ENCODE assay signal across 2 cellular contexts in the genomic region with DNA sequence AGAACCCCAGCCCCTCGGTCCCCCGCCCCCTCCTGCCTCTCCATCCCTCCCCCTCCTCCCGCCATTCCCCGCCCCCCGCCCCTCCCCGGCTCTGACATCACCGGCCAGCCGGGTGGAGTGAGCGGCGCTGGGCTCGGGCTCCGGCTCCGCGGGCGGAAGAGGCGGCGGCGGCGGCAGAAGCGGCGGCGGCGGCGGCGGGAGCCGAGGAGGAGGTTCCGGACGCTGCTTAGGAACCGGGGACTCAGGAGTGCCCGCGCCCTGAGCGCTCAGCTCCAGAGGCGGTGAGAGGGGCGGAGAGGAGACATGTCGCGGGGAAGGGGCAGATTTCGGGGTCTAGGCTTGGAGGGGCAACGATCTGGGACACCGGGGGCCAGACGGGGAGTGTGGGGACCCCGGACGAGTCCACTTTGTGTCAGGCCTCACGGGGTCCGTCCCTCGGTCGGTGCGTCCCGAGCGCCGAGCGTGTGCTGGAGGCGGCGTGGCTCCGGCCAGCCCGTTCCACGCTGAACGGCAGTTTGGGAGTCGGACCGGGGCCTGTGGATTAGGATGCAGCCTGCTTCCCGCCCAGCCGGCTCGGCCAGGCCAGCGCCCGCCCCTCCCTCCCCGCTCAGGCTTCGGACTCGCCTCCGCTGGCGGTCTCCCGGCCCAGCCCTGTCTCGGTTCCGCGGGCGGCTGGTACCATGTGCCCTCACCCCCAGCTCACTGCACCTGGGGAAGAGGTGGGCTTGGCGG.
A peak's percentile ranks its signal among the peaks of the same experiment; 100 is the strongest.
TF ChIP-seq lines count a peak whose summit lies in the region.

A gene with protein sequence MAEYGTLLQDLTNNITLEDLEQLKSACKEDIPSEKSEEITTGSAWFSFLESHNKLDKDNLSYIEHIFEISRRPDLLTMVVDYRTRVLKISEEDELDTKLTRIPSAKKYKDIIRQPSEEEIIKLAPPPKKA (plus strand): TSS at position 143 of the 732 bp plus-strand sequence. CDS start 6,161 bp downstream, outside the sequence.

TF ChIP-seq in HEK293, 187 proteins besides CTCF, POLR2A, EP300 and RAD21 (continued from another document and continues in another):
- no peak; the same call in 1 of the 2 replicates for TF ChIP-seq ZNF341 (tag by site-specific recombination; IDR thresholded peaks at IDR 0.05; ENCODE audit: low read depth)
- TF ChIP-seq ZNF416 (tag by site-specific recombination; IDR thresholded peaks at IDR 0.05) = no peak
- TF ChIP-seq, protein P1, sequence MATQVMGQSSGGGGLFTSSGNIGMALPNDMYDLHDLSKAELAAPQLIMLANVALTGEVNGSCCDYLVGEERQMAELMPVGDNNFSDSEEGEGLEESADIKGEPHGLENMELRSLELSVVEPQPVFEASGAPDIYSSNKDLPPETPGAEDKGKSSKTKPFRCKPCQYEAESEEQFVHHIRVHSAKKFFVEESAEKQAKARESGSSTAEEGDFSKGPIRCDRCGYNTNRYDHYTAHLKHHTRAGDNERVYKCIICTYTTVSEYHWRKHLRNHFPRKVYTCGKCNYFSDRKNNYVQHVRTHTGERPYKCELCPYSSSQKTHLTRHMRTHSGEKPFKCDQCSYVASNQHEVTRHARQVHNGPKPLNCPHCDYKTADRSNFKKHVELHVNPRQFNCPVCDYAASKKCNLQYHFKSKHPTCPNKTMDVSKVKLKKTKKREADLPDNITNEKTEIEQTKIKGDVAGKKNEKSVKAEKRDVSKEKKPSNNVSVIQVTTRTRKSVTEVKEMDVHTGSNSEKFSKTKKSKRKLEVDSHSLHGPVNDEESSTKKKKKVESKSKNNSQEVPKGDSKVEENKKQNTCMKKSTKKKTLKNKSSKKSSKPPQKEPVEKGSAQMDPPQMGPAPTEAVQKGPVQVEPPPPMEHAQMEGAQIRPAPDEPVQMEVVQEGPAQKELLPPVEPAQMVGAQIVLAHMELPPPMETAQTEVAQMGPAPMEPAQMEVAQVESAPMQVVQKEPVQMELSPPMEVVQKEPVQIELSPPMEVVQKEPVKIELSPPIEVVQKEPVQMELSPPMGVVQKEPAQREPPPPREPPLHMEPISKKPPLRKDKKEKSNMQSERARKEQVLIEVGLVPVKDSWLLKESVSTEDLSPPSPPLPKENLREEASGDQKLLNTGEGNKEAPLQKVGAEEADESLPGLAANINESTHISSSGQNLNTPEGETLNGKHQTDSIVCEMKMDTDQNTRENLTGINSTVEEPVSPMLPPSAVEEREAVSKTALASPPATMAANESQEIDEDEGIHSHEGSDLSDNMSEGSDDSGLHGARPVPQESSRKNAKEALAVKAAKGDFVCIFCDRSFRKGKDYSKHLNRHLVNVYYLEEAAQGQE (tag by site-specific recombination; IDR thresholded peaks at IDR 0.05) = 0 out of 2 replicates have a peak, but pooled peaks have one; percentile 26
- no peak for TF ChIP-seq ZNF138 (tag by site-specific recombination; IDR thresholded peaks at IDR 0.05; ENCODE audit: borderline replicate concordance)
- no peak for TF ChIP-seq ZNF292 (tag by site-specific recombination; IDR thresholded peaks at IDR 0.05; ENCODE audit: borderline replicate concordance, low read depth)
- TF ChIP-seq ZNF274 (IDR thresholded peaks at IDR 0.05; ENCODE audit: low read length) = no peak
- no peak for TF ChIP-seq ZNF274 (tag by site-specific recombination; IDR thresholded peaks at IDR 0.05; ENCODE audit: borderline replicate concordance)
- peak; percentile 2; the same call in 1 of the 2 replicates for TF ChIP-seq ZBTB20 (tag by site-specific recombination; IDR thresholded peaks at IDR 0.05)
- TF ChIP-seq, protein P2, sequence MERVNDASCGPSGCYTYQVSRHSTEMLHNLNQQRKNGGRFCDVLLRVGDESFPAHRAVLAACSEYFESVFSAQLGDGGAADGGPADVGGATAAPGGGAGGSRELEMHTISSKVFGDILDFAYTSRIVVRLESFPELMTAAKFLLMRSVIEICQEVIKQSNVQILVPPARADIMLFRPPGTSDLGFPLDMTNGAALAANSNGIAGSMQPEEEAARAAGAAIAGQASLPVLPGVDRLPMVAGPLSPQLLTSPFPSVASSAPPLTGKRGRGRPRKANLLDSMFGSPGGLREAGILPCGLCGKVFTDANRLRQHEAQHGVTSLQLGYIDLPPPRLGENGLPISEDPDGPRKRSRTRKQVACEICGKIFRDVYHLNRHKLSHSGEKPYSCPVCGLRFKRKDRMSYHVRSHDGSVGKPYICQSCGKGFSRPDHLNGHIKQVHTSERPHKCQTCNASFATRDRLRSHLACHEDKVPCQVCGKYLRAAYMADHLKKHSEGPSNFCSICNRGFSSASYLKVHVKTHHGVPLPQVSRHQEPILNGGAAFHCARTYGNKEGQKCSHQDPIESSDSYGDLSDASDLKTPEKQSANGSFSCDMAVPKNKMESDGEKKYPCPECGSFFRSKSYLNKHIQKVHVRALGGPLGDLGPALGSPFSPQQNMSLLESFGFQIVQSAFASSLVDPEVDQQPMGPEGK (tag by site-specific recombination; IDR thresholded peaks at IDR 0.05) = peak; percentile 60; the same call in 1 of the 2 replicates
- TF ChIP-seq ZNF585B (tag by site-specific recombination; IDR thresholded peaks at IDR 0.05) = 0 out of 2 replicates have a peak, but pooled peaks have one; percentile 11
- TF ChIP-seq, protein P3, sequence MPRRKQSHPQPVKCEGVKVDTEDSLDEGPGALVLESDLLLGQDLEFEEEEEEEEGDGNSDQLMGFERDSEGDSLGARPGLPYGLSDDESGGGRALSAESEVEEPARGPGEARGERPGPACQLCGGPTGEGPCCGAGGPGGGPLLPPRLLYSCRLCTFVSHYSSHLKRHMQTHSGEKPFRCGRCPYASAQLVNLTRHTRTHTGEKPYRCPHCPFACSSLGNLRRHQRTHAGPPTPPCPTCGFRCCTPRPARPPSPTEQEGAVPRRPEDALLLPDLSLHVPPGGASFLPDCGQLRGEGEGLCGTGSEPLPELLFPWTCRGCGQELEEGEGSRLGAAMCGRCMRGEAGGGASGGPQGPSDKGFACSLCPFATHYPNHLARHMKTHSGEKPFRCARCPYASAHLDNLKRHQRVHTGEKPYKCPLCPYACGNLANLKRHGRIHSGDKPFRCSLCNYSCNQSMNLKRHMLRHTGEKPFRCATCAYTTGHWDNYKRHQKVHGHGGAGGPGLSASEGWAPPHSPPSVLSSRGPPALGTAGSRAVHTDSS (tag by site-specific recombination; IDR thresholded peaks at IDR 0.05) = no peak
- TF ChIP-seq ZSCAN16 (tag by site-specific recombination; IDR thresholded peaks at IDR 0.05) = 0 out of 2 replicates have a peak, but pooled peaks have one; percentile 52
- TF ChIP-seq, protein P4, sequence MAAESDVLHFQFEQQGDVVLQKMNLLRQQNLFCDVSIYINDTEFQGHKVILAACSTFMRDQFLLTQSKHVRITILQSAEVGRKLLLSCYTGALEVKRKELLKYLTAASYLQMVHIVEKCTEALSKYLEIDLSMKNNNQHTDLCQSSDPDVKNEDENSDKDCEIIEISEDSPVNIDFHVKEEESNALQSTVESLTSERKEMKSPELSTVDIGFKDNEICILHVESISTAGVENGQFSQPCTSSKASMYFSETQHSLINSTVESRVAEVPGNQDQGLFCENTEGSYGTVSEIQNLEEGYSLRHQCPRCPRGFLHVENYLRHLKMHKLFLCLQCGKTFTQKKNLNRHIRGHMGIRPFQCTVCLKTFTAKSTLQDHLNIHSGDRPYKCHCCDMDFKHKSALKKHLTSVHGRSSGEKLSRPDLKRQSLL (tag by site-specific recombination; IDR thresholded peaks at IDR 0.05) = peak; percentile 36; the same call in 1 of the 2 replicates

TF ChIP-seq in HepG2, 621 proteins besides CTCF, POLR2A, EP300 and RAD21 (continued from another document and continues in another):
- TF ChIP-seq HMG20A (CRISPR knock-in tag; IDR thresholded peaks at IDR 0.05; ENCODE audit: borderline replicate concordance) (no peak), ZNF260 (CRISPR knock-in tag; IDR thresholded peaks at IDR 0.05; ENCODE audit: borderline replicate concordance, low read depth) (no peak), SKI (IDR thresholded peaks at IDR 0.05; ENCODE audit: partially characterized antibody) (no peak), SCMH1 (CRISPR knock-in tag; IDR thresholded peaks at IDR 0.05; ENCODE audit: borderline replicate concordance) (no peak), REXO4 (CRISPR knock-in tag; IDR thresholded peaks at IDR 0.05; ENCODE audit: borderline replicate concordance) (no peak), ZFAT (CRISPR knock-in tag; conservative IDR thresholded peaks at IDR 0.05) (no peak), ZMAT3 (CRISPR knock-in tag; conservative IDR thresholded peaks at IDR 0.05) (0 out of 2 replicates have a peak, but pooled peaks have one; percentile 22), ZNF441 (CRISPR knock-in tag; IDR thresholded peaks at IDR 0.05; ENCODE audit: borderline replicate concordance) (peak; percentile 69; the same call in 1 of the 2 replicates), ZNF234 (CRISPR knock-in tag; conservative IDR thresholded peaks at IDR 0.05) (no peak), JARID2 (CRISPR knock-in tag; IDR thresholded peaks at IDR 0.05; ENCODE audit: insufficient replicate concordance) (no peak), POLR2AphosphoS2 (IDR thresholded peaks at IDR 0.05; ENCODE audit: low read depth, low read length) (no peak), HOXA9 (CRISPR knock-in tag; IDR thresholded peaks at IDR 0.05; ENCODE audit: borderline replicate concordance) (no peak)
- TF ChIP-seq, protein P5, sequence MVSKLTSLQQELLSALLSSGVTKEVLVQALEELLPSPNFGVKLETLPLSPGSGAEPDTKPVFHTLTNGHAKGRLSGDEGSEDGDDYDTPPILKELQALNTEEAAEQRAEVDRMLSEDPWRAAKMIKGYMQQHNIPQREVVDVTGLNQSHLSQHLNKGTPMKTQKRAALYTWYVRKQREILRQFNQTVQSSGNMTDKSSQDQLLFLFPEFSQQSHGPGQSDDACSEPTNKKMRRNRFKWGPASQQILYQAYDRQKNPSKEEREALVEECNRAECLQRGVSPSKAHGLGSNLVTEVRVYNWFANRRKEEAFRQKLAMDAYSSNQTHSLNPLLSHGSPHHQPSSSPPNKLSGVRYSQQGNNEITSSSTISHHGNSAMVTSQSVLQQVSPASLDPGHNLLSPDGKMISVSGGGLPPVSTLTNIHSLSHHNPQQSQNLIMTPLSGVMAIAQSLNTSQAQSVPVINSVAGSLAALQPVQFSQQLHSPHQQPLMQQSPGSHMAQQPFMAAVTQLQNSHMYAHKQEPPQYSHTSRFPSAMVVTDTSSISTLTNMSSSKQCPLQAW (CRISPR knock-in tag; IDR thresholded peaks at IDR 0.05) = no peak
- TF ChIP-seq, protein P6, sequence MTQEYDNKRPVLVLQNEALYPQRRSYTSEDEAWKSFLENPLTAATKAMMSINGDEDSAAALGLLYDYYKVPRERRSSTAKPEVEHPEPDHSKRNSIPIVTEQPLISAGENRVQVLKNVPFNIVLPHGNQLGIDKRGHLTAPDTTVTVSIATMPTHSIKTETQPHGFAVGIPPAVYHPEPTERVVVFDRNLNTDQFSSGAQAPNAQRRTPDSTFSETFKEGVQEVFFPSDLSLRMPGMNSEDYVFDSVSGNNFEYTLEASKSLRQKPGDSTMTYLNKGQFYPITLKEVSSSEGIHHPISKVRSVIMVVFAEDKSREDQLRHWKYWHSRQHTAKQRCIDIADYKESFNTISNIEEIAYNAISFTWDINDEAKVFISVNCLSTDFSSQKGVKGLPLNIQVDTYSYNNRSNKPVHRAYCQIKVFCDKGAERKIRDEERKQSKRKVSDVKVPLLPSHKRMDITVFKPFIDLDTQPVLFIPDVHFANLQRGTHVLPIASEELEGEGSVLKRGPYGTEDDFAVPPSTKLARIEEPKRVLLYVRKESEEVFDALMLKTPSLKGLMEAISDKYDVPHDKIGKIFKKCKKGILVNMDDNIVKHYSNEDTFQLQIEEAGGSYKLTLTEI (CRISPR knock-in tag; conservative IDR thresholded peaks at IDR 0.05) = no peak
- TF ChIP-seq, protein P7, sequence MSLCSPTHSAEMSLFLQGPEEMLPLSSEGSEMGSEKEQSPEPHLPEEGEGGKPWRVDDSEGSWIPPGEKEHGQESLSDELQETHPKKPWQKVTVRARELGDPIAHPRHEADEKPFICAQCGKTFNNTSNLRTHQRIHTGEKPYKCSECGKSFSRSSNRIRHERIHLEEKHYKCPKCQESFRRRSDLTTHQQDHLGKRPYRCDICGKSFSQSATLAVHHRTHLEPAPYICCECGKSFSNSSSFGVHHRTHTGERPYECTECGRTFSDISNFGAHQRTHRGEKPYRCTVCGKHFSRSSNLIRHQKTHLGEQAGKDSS (CRISPR knock-in tag; IDR thresholded peaks at IDR 0.05; ENCODE audit: borderline replicate concordance, low read depth) = no peak
- TF ChIP-seq, protein P8, sequence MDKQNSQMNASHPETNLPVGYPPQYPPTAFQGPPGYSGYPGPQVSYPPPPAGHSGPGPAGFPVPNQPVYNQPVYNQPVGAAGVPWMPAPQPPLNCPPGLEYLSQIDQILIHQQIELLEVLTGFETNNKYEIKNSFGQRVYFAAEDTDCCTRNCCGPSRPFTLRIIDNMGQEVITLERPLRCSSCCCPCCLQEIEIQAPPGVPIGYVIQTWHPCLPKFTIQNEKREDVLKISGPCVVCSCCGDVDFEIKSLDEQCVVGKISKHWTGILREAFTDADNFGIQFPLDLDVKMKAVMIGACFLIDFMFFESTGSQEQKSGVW (CRISPR knock-in tag; IDR thresholded peaks at IDR 0.05; ENCODE audit: borderline replicate concordance) = no peak
- TF ChIP-seq, protein P9, sequence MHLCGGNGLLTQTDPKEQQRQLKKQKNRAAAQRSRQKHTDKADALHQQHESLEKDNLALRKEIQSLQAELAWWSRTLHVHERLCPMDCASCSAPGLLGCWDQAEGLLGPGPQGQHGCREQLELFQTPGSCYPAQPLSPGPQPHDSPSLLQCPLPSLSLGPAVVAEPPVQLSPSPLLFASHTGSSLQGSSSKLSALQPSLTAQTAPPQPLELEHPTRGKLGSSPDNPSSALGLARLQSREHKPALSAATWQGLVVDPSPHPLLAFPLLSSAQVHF (CRISPR knock-in tag; IDR thresholded peaks at IDR 0.05) = no peak
- TF ChIP-seq, protein P10, sequence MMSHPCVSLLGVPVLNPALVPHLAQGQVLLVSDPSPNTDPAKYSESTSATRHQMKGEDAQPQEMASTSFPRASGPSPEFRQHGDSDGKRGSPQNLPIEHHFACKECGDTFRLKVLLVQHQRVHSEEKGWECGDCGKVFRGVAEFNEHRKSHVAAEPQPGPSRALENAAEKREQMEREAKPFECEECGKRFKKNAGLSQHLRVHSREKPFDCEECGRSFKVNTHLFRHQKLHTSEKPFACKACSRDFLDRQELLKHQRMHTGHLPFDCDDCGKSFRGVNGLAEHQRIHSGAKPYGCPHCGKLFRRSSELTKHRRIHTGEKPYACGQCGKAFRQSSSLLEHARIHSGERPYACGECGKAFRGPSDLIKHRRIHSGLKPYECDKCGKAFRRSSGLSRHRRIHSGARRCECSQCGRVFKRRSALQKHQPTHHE (CRISPR knock-in tag; IDR thresholded peaks at IDR 0.05; ENCODE audit: borderline replicate concordance) = no peak
- TF ChIP-seq, protein P11, sequence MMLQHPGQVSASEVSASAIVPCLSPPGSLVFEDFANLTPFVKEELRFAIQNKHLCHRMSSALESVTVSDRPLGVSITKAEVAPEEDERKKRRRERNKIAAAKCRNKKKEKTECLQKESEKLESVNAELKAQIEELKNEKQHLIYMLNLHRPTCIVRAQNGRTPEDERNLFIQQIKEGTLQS (CRISPR knock-in tag; IDR thresholded peaks at IDR 0.05) = no peak
- TF ChIP-seq, protein P12, sequence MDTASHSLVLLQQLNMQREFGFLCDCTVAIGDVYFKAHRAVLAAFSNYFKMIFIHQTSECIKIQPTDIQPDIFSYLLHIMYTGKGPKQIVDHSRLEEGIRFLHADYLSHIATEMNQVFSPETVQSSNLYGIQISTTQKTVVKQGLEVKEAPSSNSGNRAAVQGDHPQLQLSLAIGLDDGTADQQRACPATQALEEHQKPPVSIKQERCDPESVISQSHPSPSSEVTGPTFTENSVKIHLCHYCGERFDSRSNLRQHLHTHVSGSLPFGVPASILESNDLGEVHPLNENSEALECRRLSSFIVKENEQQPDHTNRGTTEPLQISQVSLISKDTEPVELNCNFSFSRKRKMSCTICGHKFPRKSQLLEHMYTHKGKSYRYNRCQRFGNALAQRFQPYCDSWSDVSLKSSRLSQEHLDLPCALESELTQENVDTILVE (CRISPR knock-in tag; IDR thresholded peaks at IDR 0.05) = no peak
